Comparison of ENCODE assay signal across 10 cellular contexts in genomic region chr6:75203721-75204120, GRCh38. TPM values are rescaled to one million over a fixed set of nuclear protein-coding genes. Genes with fewer than 3 reads are reported as not detected.
DNase-seq lines count a peak whose midpoint lies in the region; ATAC-seq, FAIRE-seq and TF ChIP-seq lines count a peak whose summit lies in the region.
"Had no signal": no experiment of that assay in that cellular context is flagged by ENCODE, and none has a peak within 500 bp of the region (broad histone marks: within the 10 kb centered on the region; RNA-seq: fewer than 3 reads in every experiment).

No MANE protein-coding gene starts in this region.

- H3K27me3 Mint-ChIP-seq in naive thymus-derived CD4-positive, alpha-beta T cell, result peaks cover 77 to 91% (median 86%) of the 10 kb centered on the region in 5 donors

- H3K9me3 Mint-ChIP-seq in naive thymus-derived CD4-positive, alpha-beta T cell, result peaks cover 0 to 2% (median 0%) of the 10 kb centered on the region in 11 donors

- 43% methylated on average over 5 of the region's 5 CpGs for WGBS in A549 (ENCODE audit: missing lambda C conversion rate)
- no CpG with 5 or more reads among the region's 5 CpGs for WGBS in IMR-90 (ENCODE audit: extremely low coverage in 2 of 2, insufficient read length in 1 of 2), 2 experiments

- H3K4me1 ChIP-seq in A549 (peaks cover 8% of the 10 kb centered on the region; the same call in 2 of the 3 replicates), IMR-90 (ENCODE audit: control insufficient read depth, insufficient read depth, low read length) (peaks cover 27% of the 10 kb centered on the region)
- H3K4me1 ChIP-seq in naive thymus-derived CD4-positive, alpha-beta T cell (ENCODE audit: control insufficient read depth in 2 of 2, insufficient read depth in 2 of 2, low read length in 2 of 2), result peaks cover 20 to 43% of the 10 kb centered on the region in 2 donors

- intact Hi-C loops in IMR-90 (cut with micrococcal nuclease), result loop anchor here (1.0 to 10.0 kb wide), 4 partner anchors 109 to 1233 kb away; no protein-coding TSS in a partner anchor
- intact Hi-C loops in naive thymus-derived CD4-positive, alpha-beta T cell (cut with micrococcal nuclease), result loop anchor here in 1 of 2 donors (10.0 kb wide), 2 partner anchors 629 to 859 kb away; no protein-coding TSS in a partner anchor

- no peak for TF ChIP-seq POLR2A in A549 (IDR thresholded peaks at IDR 0.05; ENCODE audit: low read length)
- no peak for TF ChIP-seq POLR2A in IMR-90 (IDR thresholded peaks at IDR 0.05; ENCODE audit: low read depth, low read length)

- H2BK15ac ChIP-seq in IMR-90 (ENCODE audit: low read depth, low read length), result peak overlapping the region; percentile 32; the same call in 2 of the 3 replicates

- peak overlapping the region; percentile 24 for H2AK5ac ChIP-seq in IMR-90 (ENCODE audit: low read depth, low read length)

- BruUV-seq in IMR-90 (replicated peaks; lab: Mats Ljungman, UMichigan), result no TSS peak

- H4K8ac ChIP-seq in IMR-90 (ENCODE audit: low read depth in 2 of 2, low read length in 2 of 2), result peak overlapping the region; percentile 35 to 78; a peak in 3 of 4 replicates

- H3K27ac ChIP-seq in A549, result peak overlapping the region; percentile 29 to 64; a peak in 3 of 6 replicates
- peak overlapping the region; percentile 89 for H3K27ac ChIP-seq in IMR-90 (ENCODE audit: insufficient read depth, low read length)
- H3K27ac ChIP-seq in coronary artery, result peak overlapping the region; percentile 83 to 91
- H3K27ac ChIP-seq in naive thymus-derived CD4-positive, alpha-beta T cell (ENCODE audit: low read depth, low read length), result no peak overlapping the region
- H3K27ac ChIP-seq: BLaER1 treated with 17β-estradiol and CSF1 and Interleukin-3, amounts not matched to agents 10 nM and 100 nM had no signal

- no peak overlapping the region for H2AFZ ChIP-seq in IMR-90 (replicated peaks; ENCODE audit: low read length, poor library complexity)

- ATAC-seq in A549, result no peak
- no peak for ATAC-seq in IMR-90 (ENCODE audit: low read depth)
- no peak for ATAC-seq in naive thymus-derived CD4-positive, alpha-beta T cell
- ATAC-seq in GM19397 (IDR thresholded peaks at IDR 0.05; ENCODE audit: unreplicated experiment), result no peak
- no peak for ATAC-seq in HG03097 (IDR thresholded peaks at IDR 0.05; ENCODE audit: low FRiP score, unreplicated experiment)

- H3K4me3 Mint-ChIP-seq in naive thymus-derived CD4-positive, alpha-beta T cell, result peak overlapping the region in 9 of 10 donors; percentile 18 to 86 (median 64)

- peak overlapping the region; percentile 87 for H3K23ac ChIP-seq in IMR-90 (ENCODE audit: low read depth, low read length)

- peak overlapping the region; percentile 70 for H2BK120ac ChIP-seq in IMR-90 (ENCODE audit: low read depth, low read length)

- peak overlapping the region; percentile 27 for H4K91ac ChIP-seq in IMR-90 (ENCODE audit: insufficient read depth, low read depth, low read length)

- dilution Hi-C loops in IMR-90 (cut with HindIII; ENCODE audit: low sequenced_read_pairs, unreplicated experiment), result no loop called here

- H3K27me3 ChIP-seq in IMR-90 (ENCODE audit: control insufficient read depth, insufficient read depth, low read length), result no peaks in the 10 kb centered on the region
- H3K27me3 ChIP-seq in naive thymus-derived CD4-positive, alpha-beta T cell (ENCODE audit: control insufficient read depth in 2 of 2, insufficient read depth in 2 of 2, low read length in 2 of 2), result peaks cover 4 to 35% of the 10 kb centered on the region in 2 donors

- peaks cover 0 to 11% (median 0%) of the 10 kb centered on the region in 5 donors for H3K36me3 Mint-ChIP-seq in naive thymus-derived CD4-positive, alpha-beta T cell

- H3K9me1 ChIP-seq in IMR-90 (ENCODE audit: insufficient read depth, low read length), result peaks cover 3% of the 10 kb centered on the region; the same call in 1 of the 2 replicates

- peak overlapping the region; percentile 96 for H3K4me2 ChIP-seq in A549
- peak overlapping the region; percentile 93 for H3K4me2 ChIP-seq in IMR-90 (ENCODE audit: low read depth, low read length)
- H3K4me2 ChIP-seq: BLaER1 treated with 17β-estradiol and CSF1 and Interleukin-3, amounts not matched to agents 10 nM and 100 nM had no signal

- DNase-seq in A549 (ENCODE audit: low read depth in 1 of 2, low spot score in 1 of 2) (no peak), IMR-90 (peak; percentile 36), coronary artery (ENCODE audit: low spot score) (no peak), DMS53 treated with DMSO at 0.1 percent for 48 hours (lab: John Stamatoyannopoulos, UW; ENCODE audit: unreplicated experiment) (no peak)
- DNase-seq in naive thymus-derived CD4-positive, alpha-beta T cell, result no peak
- DNase-seq in activated CD4-positive, CD25-positive, alpha-beta regulatory T cell (lab: John Stamatoyannopoulos, UW), result no peak
- DNase-seq: stimulated activated CD4-positive, alpha-beta T cell treated with anti-CD3 and anti-CD28 coated beads, Interleukin-2, amount 100 ng/mL, for 48 hours had no signal

- TF ChIP-seq CTCF in A549 (IDR thresholded peaks at IDR 0.05) (no peak), IMR-90 (conservative IDR thresholded peaks at IDR 0.05; ENCODE audit: low read depth, low read length) (no peak), coronary artery (IDR thresholded peaks at IDR 0.05) (no peak)

- H3K4me3 ChIP-seq in A549, result peak overlapping the region; percentile 56; the same call in 2 of the 3 replicates
- H3K4me3 ChIP-seq in IMR-90 (ENCODE audit: insufficient read depth, low read depth, low read length), result peak overlapping the region; percentile 75
- H3K4me3 ChIP-seq in coronary artery, result peak overlapping the region; percentile 88
- H3K4me3 ChIP-seq in naive thymus-derived CD4-positive, alpha-beta T cell (ENCODE audit: low read length), result no peak overlapping the region
- H3K4me3 ChIP-seq: BLaER1 treated with 17β-estradiol and CSF1 and Interleukin-3, amounts not matched to agents 10 nM and 100 nM had no signal

- TF ChIP-seq EP300 in A549 (IDR thresholded peaks at IDR 0.05), result no peak

- H3K4me1 Mint-ChIP-seq in naive thymus-derived CD4-positive, alpha-beta T cell, result peaks cover 38 to 60% (median 55%) of the 10 kb centered on the region in 7 donors

- H3K9me3 ChIP-seq in A549 (no peaks in the 10 kb centered on the region), IMR-90 (ENCODE audit: control insufficient read depth, insufficient read depth, low read length) (no peaks in the 10 kb centered on the region)
- no peaks in the 10 kb centered on the region for H3K9me3 ChIP-seq in naive thymus-derived CD4-positive, alpha-beta T cell (ENCODE audit: control insufficient read depth in 2 of 3, low read length in 3 of 3)

- H3K27ac Mint-ChIP-seq in naive thymus-derived CD4-positive, alpha-beta T cell, result no peak overlapping the region

- peak overlapping the region; percentile 41 for H4K5ac ChIP-seq in IMR-90 (ENCODE audit: low read depth, low read length)

- in situ Hi-C loops in IMR-90 (cut with MboI; ENCODE audit: low sequenced_read_pairs), result loop anchor here (10.0 kb wide), 1 partner anchor 789 kb away; no protein-coding TSS in a partner anchor

- peak overlapping the region; percentile 87 for H2BK5ac ChIP-seq in IMR-90 (ENCODE audit: low read depth, low read length, poor library complexity, severe bottlenecking)

- peak overlapping the region; percentile 82 for H3K18ac ChIP-seq in IMR-90 (ENCODE audit: low read depth, low read length)

- peak overlapping the region; percentile 83 for H3K14ac ChIP-seq in IMR-90 (replicated peaks; ENCODE audit: low read depth, low read length)

- no peak overlapping the region for H2AK9ac ChIP-seq in IMR-90 (replicated peaks; ENCODE audit: low read depth, low read length, poor library complexity)

- H3K79me1 ChIP-seq in IMR-90 (ENCODE audit: low read depth in 1 of 2, low read length in 2 of 2), result peaks cover 0 to 29% of the 10 kb centered on the region in 2 experiments; a peak in 2 of 4 replicates

- H3K36me3 ChIP-seq in IMR-90 (ENCODE audit: control insufficient read depth, insufficient read depth, low read length), result peaks cover 7% of the 10 kb centered on the region
- no peaks in the 10 kb centered on the region for H3K36me3 ChIP-seq in naive thymus-derived CD4-positive, alpha-beta T cell (ENCODE audit: control insufficient read depth in 2 of 3, insufficient read depth in 3 of 3, low read length in 3 of 3)
- H3K36me3 ChIP-seq: BLaER1 treated with 17β-estradiol and CSF1 and Interleukin-3, amounts not matched to agents 10 nM and 100 nM had no signal

- CTCF ChIA-PET in A549 (lab: Yijun Ruan, JAX), result interaction anchor here (0.7 to 10.4 kb wide), 20 partner anchors 10 to 1348 kb away, joined by 3 to 84 read pairs (median 4); no protein-coding TSS in a partner anchor
- CTCF ChIA-PET in IMR-90 (lab: Yijun Ruan, JAX), result interaction anchor here (0.6 to 2.6 kb wide), 7 partner anchors 55 to 1116 kb away, joined by 3 to 9 read pairs (median 4); no protein-coding TSS in a partner anchor
- CTCF ChIA-PET in naive thymus-derived CD4-positive, alpha-beta T cell (lab: Charles Lee), result interaction anchor here (0.6 to 1.7 kb wide), 4 partner anchors 8 to 1537 kb away, joined by 3 to 7 read pairs (median 4); no protein-coding TSS in a partner anchor

- TF ChIP-seq RAD21 in A549 (conservative IDR thresholded peaks at IDR 0.05 in 1 of 2, IDR thresholded peaks at IDR 0.05 in 1 of 2), result no peak
- no peak for TF ChIP-seq RAD21 in IMR-90 (IDR thresholded peaks at IDR 0.05; ENCODE audit: low read length)

- peak overlapping the region; percentile 83 for H3K56ac ChIP-seq in IMR-90 (ENCODE audit: extremely low read depth, insufficient read depth, low read length)

- H3K4ac ChIP-seq in IMR-90 (ENCODE audit: low read depth, low read length), result peak overlapping the region; percentile 57

- FAIRE-seq in A549 (lab: Jason Lieb, UNC), result no peak

- peaks cover 48% of the 10 kb centered on the region for H4K20me1 ChIP-seq in IMR-90 (ENCODE audit: insufficient read depth, low read length)

- H2BK20ac ChIP-seq in IMR-90 (ENCODE audit: low read depth, low read length), result peak overlapping the region; percentile 17; the same call in 1 of the 2 replicates

- peak overlapping the region; percentile 86 for H3K9ac ChIP-seq in IMR-90 (ENCODE audit: low read depth, low read length)
- H3K9ac ChIP-seq: BLaER1 treated with 17β-estradiol and CSF1 and Interleukin-3, amounts not matched to agents 10 nM and 100 nM had no signal

- POLR2A ChIA-PET in A549 (lab: Yijun Ruan, JAX) (interaction anchor here (0.5 to 2.0 kb wide), 2 partner anchors 536 to 795 kb away, joined by 4 to 5 read pairs; no protein-coding TSS in a partner anchor), IMR-90 (lab: Charles Lee; ENCODE audit: unreplicated experiment) (interaction anchor here (1.4 kb wide), 1 partner anchor 1100 kb away, joined by 6 read pairs; no protein-coding TSS in a partner anchor)
- POLR2A ChIA-PET in naive thymus-derived CD4-positive, alpha-beta T cell (lab: Charles Lee), result interaction anchor here (0.7 to 0.8 kb wide), 2 partner anchors 17 to 1680 kb away, joined by 3 read pairs; no protein-coding TSS in a partner anchor

RNA-seq across cellular contexts. Expression of gene COL12A1, which starts 2.1 kb away (rescaled TPM):
- polyA plus RNA-seq in A549 (2011; rRNA removed), result 11.2 and 11.8 TPM in 2 replicates
- 1.5 and 1.6 TPM in 2 replicates for polyA plus RNA-seq in A549 (2012; cell fraction: cytosol; rRNA removed)
- polyA plus RNA-seq in A549 (2012; cell fraction: nucleus; rRNA removed), result 3.8 and 4.6 TPM in 2 replicates
- polyA plus RNA-seq in A549 (2017; fragmentation: RNase III; extraction: RNeasy Plus Mini Kit Qiagen cat#74134 plus additional on column Dnase treatment), result 5.6 to 7.5 TPM (median 6.3 TPM) in 3 replicates
- polyA minus RNA-seq in A549 (2011; rRNA and poly(A)+ RNA removed), result 30.5 and 39.4 TPM in 2 replicates
- 452 and 502 TPM in 2 replicates for total RNA-seq in IMR-90 (2012; rRNA removed)
- 307 and 350 TPM in 2 replicates for polyA plus RNA-seq in IMR-90 (2012; rRNA removed)
- polyA plus RNA-seq in IMR-90 (2012; cell fraction: cytosol; rRNA removed), result 147 and 190 TPM in 2 replicates
- 157 and 467 TPM in 2 replicates for polyA plus RNA-seq in IMR-90 (2012; cell fraction: nucleus; rRNA removed; ENCODE audit: low replicate concordance)
- under 1 TPM in 1 of 5 experiments, not detected in 4; 0.27 TPM for total RNA-seq in naive thymus-derived CD4-positive, alpha-beta T cell
- not detected for polyA plus RNA-seq in naive thymus-derived CD4-positive, alpha-beta T cell

RNA-seq across cellular contexts. Expression of gene COX7A2, which starts 39.9 kb away (rescaled TPM):
- polyA plus RNA-seq in A549 (2011; rRNA removed) (271 and 360 TPM in 2 replicates), A549 (2017; fragmentation: RNase III; extraction: RNeasy Plus Mini Kit Qiagen cat#74134 plus additional on column Dnase treatment) (464 to 507 TPM (median 488 TPM) in 3 replicates), IMR-90 (2012; rRNA removed) (174 and 185 TPM in 2 replicates)
- 240 and 249 TPM in 2 replicates for polyA plus RNA-seq in A549 (2012; cell fraction: cytosol; rRNA removed)
- 97.7 and 193 TPM in 2 replicates for polyA plus RNA-seq in A549 (2012; cell fraction: nucleus; rRNA removed)
- 21.3 and 22.8 TPM in 2 replicates for polyA minus RNA-seq in A549 (2011; rRNA and poly(A)+ RNA removed)
- total RNA-seq in IMR-90 (2012; rRNA removed), result 85.8 and 776 TPM in 2 replicates
- polyA plus RNA-seq in IMR-90 (2012; cell fraction: cytosol; rRNA removed), result 360 and 1,161 TPM in 2 replicates
- polyA plus RNA-seq in IMR-90 (2012; cell fraction: nucleus; rRNA removed; ENCODE audit: low replicate concordance), result 39.2 and 183 TPM in 2 replicates
- 100 to 1,000 TPM; 159 to 395 (median 183) TPM for total RNA-seq in naive thymus-derived CD4-positive, alpha-beta T cell
- 100 to 1,000 TPM; 791 to 969 TPM for polyA plus RNA-seq in naive thymus-derived CD4-positive, alpha-beta T cell

Comparison
In these comparisons a context has a peak if more than half of its experiments do, and no peak if none do; other contexts are left out.
1. RNA of gene COL12A1, which starts 2.1 kb away (polyA plus RNA-seq): 147 to 467 TPM in IMR-90; 1.5 to 11.8 TPM in A549 and not detected in naive thymus-derived CD4-positive, alpha-beta T cell; every median in the first group is over 10 times any median in the second.